1 cellular context compared by ENCODE assay signal in genomic region chr16:74829637-74830036, GRCh38.
TF ChIP-seq lines count a peak whose summit lies in the region.

No MANE protein-coding gene starts in this region.

TF ChIP-seq in HepG2, 621 proteins besides CTCF, POLR2A, EP300 and RAD21 (continued from another document):
- TF ChIP-seq, protein P1, sequence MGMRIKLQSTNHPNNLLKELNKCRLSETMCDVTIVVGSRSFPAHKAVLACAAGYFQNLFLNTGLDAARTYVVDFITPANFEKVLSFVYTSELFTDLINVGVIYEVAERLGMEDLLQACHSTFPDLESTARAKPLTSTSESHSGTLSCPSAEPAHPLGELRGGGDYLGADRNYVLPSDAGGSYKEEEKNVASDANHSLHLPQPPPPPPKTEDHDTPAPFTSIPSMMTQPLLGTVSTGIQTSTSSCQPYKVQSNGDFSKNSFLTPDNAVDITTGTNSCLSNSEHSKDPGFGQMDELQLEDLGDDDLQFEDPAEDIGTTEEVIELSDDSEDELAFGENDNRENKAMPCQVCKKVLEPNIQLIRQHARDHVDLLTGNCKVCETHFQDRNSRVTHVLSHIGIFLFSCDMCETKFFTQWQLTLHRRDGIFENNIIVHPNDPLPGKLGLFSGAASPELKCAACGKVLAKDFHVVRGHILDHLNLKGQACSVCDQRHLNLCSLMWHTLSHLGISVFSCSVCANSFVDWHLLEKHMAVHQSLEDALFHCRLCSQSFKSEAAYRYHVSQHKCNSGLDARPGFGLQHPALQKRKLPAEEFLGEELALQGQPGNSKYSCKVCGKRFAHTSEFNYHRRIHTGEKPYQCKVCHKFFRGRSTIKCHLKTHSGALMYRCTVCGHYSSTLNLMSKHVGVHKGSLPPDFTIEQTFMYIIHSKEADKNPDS (CRISPR knock-in tag; IDR thresholded peaks at IDR 0.05) = no peak
- TF ChIP-seq GFI1 (CRISPR knock-in tag; IDR thresholded peaks at IDR 0.05; ENCODE audit: borderline replicate concordance) = 0 out of 2 replicates have a peak, but pooled peaks have one; percentile 33
- no peak for TF ChIP-seq ZNF432 (CRISPR knock-in tag; IDR thresholded peaks at IDR 0.05; ENCODE audit: borderline replicate concordance)
- no peak for TF ChIP-seq MAFK (conservative IDR thresholded peaks at IDR 0.05 in 1 of 2, IDR thresholded peaks at IDR 0.05 in 1 of 2; ENCODE audit: low read length in 2 of 2)
- TF ChIP-seq CEBPG (CRISPR knock-in tag; IDR thresholded peaks at IDR 0.05) = peak; percentile 69
- TF ChIP-seq ZFP82 (CRISPR knock-in tag; IDR thresholded peaks at IDR 0.05; ENCODE audit: borderline replicate concordance) = no peak
- TF ChIP-seq ZFP37 (CRISPR knock-in tag; IDR thresholded peaks at IDR 0.05; ENCODE audit: borderline replicate concordance) = no peak
